In genomic region chr6:148745926-148746325, GRCh38 we compare ENCODE assay signal across 1 cellular context.
TF ChIP-seq lines count a peak whose summit lies in the region.

No MANE protein-coding gene starts in this region.

TF ChIP-seq in H1, 55 proteins besides CTCF, POLR2A, EP300 and RAD21:
- TF ChIP-seq FOSL1 (IDR thresholded peaks at IDR 0.05; ENCODE audit: insufficient read depth, low read depth, low read length) (no peak), SUZ12 (IDR thresholded peaks at IDR 0.05; ENCODE audit: low read length) (no peak), SP4 (IDR thresholded peaks at IDR 0.05; ENCODE audit: low read length) (no peak), RFX5 (IDR thresholded peaks at IDR 0.05; ENCODE audit: borderline replicate concordance, low read depth, low read length) (no peak), BRCA1 (IDR thresholded peaks at IDR 0.05; ENCODE audit: low read depth, low read length) (no peak), HDAC6 (IDR thresholded peaks at IDR 0.05; ENCODE audit: low read depth, low read length) (no peak), SIX5 (IDR thresholded peaks at IDR 0.05; ENCODE audit: low read depth, low read length) (no peak), YY1 (IDR thresholded peaks at IDR 0.05; ENCODE audit: low read depth, low read length) (no peak), RNF2 (IDR thresholded peaks at IDR 0.05; ENCODE audit: borderline replicate concordance, low read depth, low read length, missing control alignments, poor library complexity, severe bottlenecking) (no peak), CREB1 (IDR thresholded peaks at IDR 0.05) (no peak), TBP (IDR thresholded peaks at IDR 0.05; ENCODE audit: low read depth, low read length) (no peak)
